In genomic region chr5:109105631-109106267, GRCh38 we compare ENCODE assay signal across 9 cellular contexts.
DNase-seq lines count a peak whose midpoint lies in the region; ATAC-seq and TF ChIP-seq lines count a peak whose summit lies in the region.
"Had no signal": no experiment of that assay in that cellular context is flagged by ENCODE, and none has a peak within 500 bp of the region (broad histone marks: within the 10 kb centered on the region; RNA-seq: fewer than 3 reads in every experiment).

No MANE protein-coding gene starts in this region.

- H3K36me3 ChIP-seq in subcutaneous abdominal adipose tissue (ENCODE audit: control insufficient read depth in 5 of 5, insufficient read depth in 5 of 5, low read length in 5 of 5) (no peaks in the 10 kb centered on the region), esophagus muscularis mucosa (no peaks in the 10 kb centered on the region)

- DNase-seq in HFFc6 = peak; percentile 90
- DNase-seq in WTC11 (ENCODE audit: low spot score) = no peak
- DNase-seq in left cardiac atrium = no peak
- no peak for DNase-seq in GM19240 (ENCODE audit: insufficient read length, low spot score)
- no peak for DNase-seq in esophagus muscularis mucosa (ENCODE audit: extremely low spot score)
- DNase-seq: NCI-H2029 treated with DMSO at 0.1 percent for 48 hours had no signal

- H3K27ac ChIP-seq in subcutaneous abdominal adipose tissue (ENCODE audit: low read depth, low read length) (peak overlapping the region; percentile 25), esophagus muscularis mucosa (replicated peaks in 1 of 4) (peak overlapping the region in 2 of 4 donors; percentile 13 to 21)
- H3K27ac ChIP-seq: parathyroid adenoma had no signal

- TF ChIP-seq POLR2A in esophagus muscularis mucosa (IDR thresholded peaks at IDR 0.05; ENCODE audit: low read depth) = no peak

- H3K27me3 ChIP-seq in subcutaneous abdominal adipose tissue (ENCODE audit: control insufficient read depth in 5 of 5, insufficient read depth in 4 of 5, low read length in 5 of 5) = no peaks in the 10 kb centered on the region
- no peaks in the 10 kb centered on the region for H3K27me3 ChIP-seq in esophagus muscularis mucosa

- WGBS in esophagus muscularis mucosa = 44% methylated on average over 5 of the region's 5 CpGs

- H3K4me1 ChIP-seq in subcutaneous abdominal adipose tissue (ENCODE audit: control insufficient read depth in 5 of 5, insufficient read depth in 5 of 5, low read length in 5 of 5) (peaks cover 0 to 4% (median 3%) of the 10 kb centered on the region in 5 donors), esophagus muscularis mucosa (peaks cover 0 to 12% (median 7%) of the 10 kb centered on the region in 4 donors)
- H3K4me1 ChIP-seq: parathyroid adenoma had no signal

- POLR2A ChIA-PET in WTC11 (lab: Charles Lee) = no interaction called here

- CTCF ChIA-PET in WTC11 (lab: Charles Lee) = no interaction called here

- H3K27me3 Mint-ChIP-seq in HFFc6 (ENCODE audit: insufficient read depth) (no peaks in the 10 kb centered on the region), WTC11 (ENCODE audit: low read depth) (no peaks in the 10 kb centered on the region)

- TF ChIP-seq CTCF in HFFc6 (IDR thresholded peaks at IDR 0.05) (no peak), WTC11 (IDR thresholded peaks at IDR 0.05) (no peak), esophagus muscularis mucosa (IDR thresholded peaks at IDR 0.05) (no peak)

- intact Hi-C loops in left cardiac atrium (cut with DNase I) = no loop called here
- intact Hi-C loops in esophagus muscularis mucosa (cut with DNase I) = no loop called here

- H3K4me1 Mint-ChIP-seq in HFFc6 (ENCODE audit: low read depth) = peaks cover 78% of the 10 kb centered on the region
- H3K4me1 Mint-ChIP-seq in WTC11 = peaks cover 5% of the 10 kb centered on the region; the same call in 1 of the 2 replicates

- H3K4me3 Mint-ChIP-seq in HFFc6 (peak overlapping the region; percentile 78), WTC11 (no peak overlapping the region)

- no peaks in the 10 kb centered on the region for H3K9me3 ChIP-seq in subcutaneous abdominal adipose tissue (ENCODE audit: control insufficient read depth in 5 of 5, low read length in 5 of 5)
- no peaks in the 10 kb centered on the region for H3K9me3 ChIP-seq in esophagus muscularis mucosa

- TF ChIP-seq EP300 in esophagus muscularis mucosa (IDR thresholded peaks at IDR 0.05) = no peak

- H3K36me3 Mint-ChIP-seq in HFFc6 (ENCODE audit: low read depth) = peaks cover 18% of the 10 kb centered on the region
- H3K36me3 Mint-ChIP-seq in WTC11 = no peaks in the 10 kb centered on the region

- H3K27ac Mint-ChIP-seq in HFFc6 = peak overlapping the region; percentile 96
- H3K27ac Mint-ChIP-seq in WTC11 = peak overlapping the region; percentile 75; the same call in 1 of the 2 replicates

- no peak overlapping the region for H3K9ac ChIP-seq in subcutaneous abdominal adipose tissue (ENCODE audit: low read length in 5 of 5)
- H3K9ac ChIP-seq: parathyroid adenoma had no signal

- 0 out of 2 replicates have a peak, but pooled peaks have one; percentile 22 for ATAC-seq in WTC11
- ATAC-seq in left cardiac atrium = peak; percentile 59 to 95
- no peak for ATAC-seq in HG03378 (IDR thresholded peaks at IDR 0.05; ENCODE audit: unreplicated experiment)

- no peaks in the 10 kb centered on the region for H3K9me3 Mint-ChIP-seq in HFFc6
- H3K9me3 Mint-ChIP-seq in WTC11 = no peaks in the 10 kb centered on the region

- no peak overlapping the region for H3K4me3 ChIP-seq in subcutaneous abdominal adipose tissue (ENCODE audit: low read depth in 1 of 5, low read length in 5 of 5)
- no peak overlapping the region for H3K4me3 ChIP-seq in esophagus muscularis mucosa

TF ChIP-seq in WTC11, 78 proteins besides CTCF, POLR2A, EP300 and RAD21:
- TF ChIP-seq, protein P1, sequence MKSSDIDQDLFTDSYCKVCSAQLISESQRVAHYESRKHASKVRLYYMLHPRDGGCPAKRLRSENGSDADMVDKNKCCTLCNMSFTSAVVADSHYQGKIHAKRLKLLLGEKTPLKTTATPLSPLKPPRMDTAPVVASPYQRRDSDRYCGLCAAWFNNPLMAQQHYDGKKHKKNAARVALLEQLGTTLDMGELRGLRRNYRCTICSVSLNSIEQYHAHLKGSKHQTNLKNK (CRISPR knock-in tag; IDR thresholded peaks at IDR 0.05) = no peak
- TF ChIP-seq PRDM15 (CRISPR knock-in tag; IDR thresholded peaks at IDR 0.05) (peak; percentile 81), PRRX2 (CRISPR knock-in tag; IDR thresholded peaks at IDR 0.05) (no peak), ARID4B (CRISPR knock-in tag; IDR thresholded peaks at IDR 0.05; ENCODE audit: borderline replicate concordance) (no peak), ZBTB21 (CRISPR knock-in tag; IDR thresholded peaks at IDR 0.05; ENCODE audit: borderline replicate concordance) (no peak)
- TF ChIP-seq, protein P2, sequence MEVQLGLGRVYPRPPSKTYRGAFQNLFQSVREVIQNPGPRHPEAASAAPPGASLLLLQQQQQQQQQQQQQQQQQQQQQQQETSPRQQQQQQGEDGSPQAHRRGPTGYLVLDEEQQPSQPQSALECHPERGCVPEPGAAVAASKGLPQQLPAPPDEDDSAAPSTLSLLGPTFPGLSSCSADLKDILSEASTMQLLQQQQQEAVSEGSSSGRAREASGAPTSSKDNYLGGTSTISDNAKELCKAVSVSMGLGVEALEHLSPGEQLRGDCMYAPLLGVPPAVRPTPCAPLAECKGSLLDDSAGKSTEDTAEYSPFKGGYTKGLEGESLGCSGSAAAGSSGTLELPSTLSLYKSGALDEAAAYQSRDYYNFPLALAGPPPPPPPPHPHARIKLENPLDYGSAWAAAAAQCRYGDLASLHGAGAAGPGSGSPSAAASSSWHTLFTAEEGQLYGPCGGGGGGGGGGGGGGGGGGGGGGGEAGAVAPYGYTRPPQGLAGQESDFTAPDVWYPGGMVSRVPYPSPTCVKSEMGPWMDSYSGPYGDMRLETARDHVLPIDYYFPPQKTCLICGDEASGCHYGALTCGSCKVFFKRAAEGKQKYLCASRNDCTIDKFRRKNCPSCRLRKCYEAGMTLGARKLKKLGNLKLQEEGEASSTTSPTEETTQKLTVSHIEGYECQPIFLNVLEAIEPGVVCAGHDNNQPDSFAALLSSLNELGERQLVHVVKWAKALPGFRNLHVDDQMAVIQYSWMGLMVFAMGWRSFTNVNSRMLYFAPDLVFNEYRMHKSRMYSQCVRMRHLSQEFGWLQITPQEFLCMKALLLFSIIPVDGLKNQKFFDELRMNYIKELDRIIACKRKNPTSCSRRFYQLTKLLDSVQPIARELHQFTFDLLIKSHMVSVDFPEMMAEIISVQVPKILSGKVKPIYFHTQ (CRISPR knock-in tag; IDR thresholded peaks at IDR 0.05) = no peak
